In genomic region chr6:3118353-3119039, GRCh38 we compare ENCODE assay signal across 8 cellular contexts. TPM values are rescaled to one million over a fixed set of nuclear protein-coding genes. Genes with fewer than 3 reads are reported as not detected.
A peak's percentile ranks its signal among the peaks of the same experiment; 100 is the strongest.
DNase-seq lines count a peak whose midpoint lies in the region; ATAC-seq lines count a peak whose summit lies in the region.

BPHL (plus strand) TSS chr6:3118711; CDS start chr6:3118741, 30 bp downstream.

- ATAC-seq in GM19351 (IDR thresholded peaks at IDR 0.05; ENCODE audit: unreplicated experiment) (peak; percentile 85), HG03520 (IDR thresholded peaks at IDR 0.05; ENCODE audit: unreplicated experiment) (peak; percentile 90), left lobe of liver (peak; percentile 89)

- DNase-seq in C1 segment of cervical spinal cord (lab: John Stamatoyannopoulos, UW) (peak; percentile 58 to 98 (median 95)), NCI-H526 treated with DMSO at 0.1 percent for 48 hours (lab: John Stamatoyannopoulos, UW) (peak; percentile 94), dedifferentiated amniotic fluid mesenchymal stem cell (ENCODE audit: extremely low spot score) (peak; percentile 90), left lobe of liver (ENCODE audit: low spot score) (peak; percentile 99)
- DNase-seq in activated CD4-positive, alpha-beta T cell treated with anti-CD3 and anti-CD28 coated beads, Interleukin-2, amount 50 U/mL, for 1 hour: peak; percentile 100
- DNase-seq in stimulated activated CD4-positive, alpha-beta T cell treated with anti-CD3 and anti-CD28 coated beads, Interleukin-2, amount 100 ng/mL, for 24 hours: peak; percentile 100

RNA-seq across cellular contexts. Expression of gene BPHL, which starts in this region (rescaled TPM):
- total RNA-seq in left lobe of liver: 119 TPM

Comparison
In these comparisons a context has a peak if more than half of its experiments do, and no peak if none do; other contexts are left out.
1. Peak in every context shown above with its lines: DNase-seq and ATAC-seq.